In genomic region chr11:109945626-109946321, GRCh38 we compare ENCODE assay signal across 8 cellular contexts.
DNase-seq lines count a peak whose midpoint lies in the region; ATAC-seq lines count a peak whose summit lies in the region.

No MANE protein-coding gene starts in this region.

- no peak overlapping the region for H3K27ac ChIP-seq in CD8-positive, alpha-beta memory T cell (ENCODE audit: low read depth, low read length)

- intact Hi-C loops in left colon (cut with DNase I, micrococcal nuclease) = loop anchor here in 1 of 2 donors (10.0 kb wide), 1 partner anchor 429 kb away; no protein-coding TSS in a partner anchor

- ATAC-seq in GM21423 (IDR thresholded peaks at IDR 0.05; ENCODE audit: unreplicated experiment) (peak; percentile 66), HG03565 (IDR thresholded peaks at IDR 0.05; ENCODE audit: unreplicated experiment) (peak; percentile 56), left colon (peak; percentile 27)

- H3K27me3 ChIP-seq in CD8-positive, alpha-beta memory T cell (ENCODE audit: insufficient read depth, low read length, poor library complexity, severe bottlenecking) = no peaks in the 10 kb centered on the region

- no peaks in the 10 kb centered on the region for H3K4me1 ChIP-seq in CD8-positive, alpha-beta memory T cell (ENCODE audit: insufficient read depth, low read length)

- CTCF ChIA-PET in CD8-positive, alpha-beta memory T cell (lab: Charles Lee) = no interaction called here

- H3K27ac Mint-ChIP-seq in CD8-positive, alpha-beta memory T cell = peak overlapping the region in 1 of 8 donors; percentile 1

- peaks cover 2 to 9% (median 8%) of the 10 kb centered on the region in 3 donors for H3K4me1 Mint-ChIP-seq in CD8-positive, alpha-beta memory T cell

- peaks cover 0 to 9% of the 10 kb centered on the region in 2 donors for H3K27me3 Mint-ChIP-seq in CD8-positive, alpha-beta memory T cell

- H3K36me3 Mint-ChIP-seq in CD8-positive, alpha-beta memory T cell = no peaks in the 10 kb centered on the region

- H3K36me3 ChIP-seq in CD8-positive, alpha-beta memory T cell (ENCODE audit: insufficient read depth, low read length) = no peaks in the 10 kb centered on the region

- H3K4me3 Mint-ChIP-seq in CD8-positive, alpha-beta memory T cell = peak overlapping the region in 4 of 7 donors; percentile 29 to 58 (median 50)

- no peak for DNase-seq in CD8-positive, alpha-beta memory T cell
- no peak for DNase-seq in left colon
- no peak for DNase-seq in SHP77 treated with DMSO at 0.1 percent for 48 hours (lab: John Stamatoyannopoulos, UW)
- no peak for DNase-seq in HUDEP-2 (lab: John Stamatoyannopoulos, UW; ENCODE audit: unreplicated experiment in 76 of 76)
- no peak for DNase-seq in epidermal melanocyte (ENCODE audit: insufficient read length, low spot score)
- no peak for DNase-seq in activated CD4-positive, CD25-positive, alpha-beta regulatory T cell (lab: John Stamatoyannopoulos, UW)

- no peak overlapping the region for H3K4me3 ChIP-seq in CD8-positive, alpha-beta memory T cell (ENCODE audit: low read length)

- H3K9me3 ChIP-seq in CD8-positive, alpha-beta memory T cell (ENCODE audit: low read length) = no peaks in the 10 kb centered on the region

- no peaks in the 10 kb centered on the region for H3K9me3 Mint-ChIP-seq in CD8-positive, alpha-beta memory T cell

- POLR2A ChIA-PET in CD8-positive, alpha-beta memory T cell (lab: Charles Lee) = no interaction called here
